ENCODE assay signal across 20 cellular contexts in the genomic region with DNA sequence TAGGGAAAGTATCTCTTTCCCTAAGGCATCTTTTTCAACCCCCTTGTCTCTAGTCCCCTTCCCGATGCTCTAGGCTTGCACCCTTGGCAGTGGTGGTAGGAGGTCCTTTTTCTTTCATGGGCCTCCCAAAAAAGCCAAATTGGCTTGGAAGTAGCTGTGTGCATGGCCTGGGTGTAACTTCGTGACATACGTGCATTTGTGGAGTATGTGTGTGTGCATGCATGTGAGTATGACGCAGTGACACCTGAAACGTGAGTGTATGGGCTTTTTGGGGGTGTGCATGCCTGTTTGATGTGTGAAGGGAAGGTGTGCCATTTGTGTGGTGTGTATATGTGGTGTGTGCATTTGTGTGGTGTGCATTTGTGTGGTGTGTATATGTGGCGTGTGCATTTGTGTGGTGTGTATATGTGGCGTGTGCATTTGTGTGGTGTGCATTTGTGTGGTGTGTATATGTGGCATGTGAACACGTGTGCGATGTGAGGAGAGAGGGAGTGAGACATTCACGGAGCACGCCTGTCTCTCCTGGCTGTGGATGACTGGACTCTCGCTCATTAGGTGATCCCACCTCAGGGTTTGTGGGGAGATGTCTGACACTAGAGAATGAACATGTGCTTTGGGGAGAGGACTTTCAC. TPM values are rescaled to one million over a fixed set of nuclear protein-coding genes. Genes with fewer than 3 reads are reported as not detected.
A peak's percentile ranks its signal among the peaks of the same experiment; 100 is the strongest.
DNase-seq lines count a peak whose midpoint lies in the region; ATAC-seq, FAIRE-seq and TF ChIP-seq lines count a peak whose summit lies in the region.
"Had no signal": no experiment of that assay in that cellular context is flagged by ENCODE, and none has a peak within 500 bp of the region (broad histone marks: within the 10 kb centered on the region; RNA-seq: fewer than 3 reads in every experiment).

No MANE protein-coding gene starts in this region.

- 86% methylated on average over 12 of the region's 12 CpGs for WGBS in mammary epithelial cell (ENCODE audit: low coverage, missing lambda C conversion rate)
- WGBS in mesodermal cell (ENCODE audit: insufficient coverage in 2 of 2), 2 experiments, result 95 to 98% methylated on average over 11 of the region's 12 CpGs

- CTCF ChIA-PET in MCF 10A (lab: Yijun Ruan, JAX), result interaction anchor here (0.8 to 2.0 kb wide), 3 partner anchors 8 to 101 kb away, joined by 4 to 8 read pairs (median 6); no protein-coding TSS in a partner anchor
- CTCF ChIA-PET in mammary epithelial cell (lab: Charles Lee; ENCODE audit: low non-redundant PET), result no interaction called here

- H3K4me3 ChIP-seq in mammary epithelial cell (replicated peaks in 1 of 3; ENCODE audit: insufficient read depth in 1 of 3, low read depth in 2 of 3, low read length in 3 of 3) (no peak overlapping the region), breast epithelium (no peak overlapping the region), mesodermal cell (ENCODE audit: extremely low read depth, insufficient read depth, low read length, poor library complexity, severe bottlenecking) (no peak overlapping the region)
- H3K4me3 ChIP-seq: adrenal gland, gastrocnemius medialis, MG63 had no signal

- no peak for FAIRE-seq in D721Med (lab: Jason Lieb, UNC)
- FAIRE-seq: endometrium, small intestine had no signal

- no peaks in the 10 kb centered on the region for H3K27me3 ChIP-seq in mammary epithelial cell (ENCODE audit: insufficient read depth, low read length)
- H3K27me3 ChIP-seq in breast epithelium, result no peaks in the 10 kb centered on the region
- H3K27me3 ChIP-seq: adrenal gland, gastrocnemius medialis, MG63 had no signal

- DNase-seq in MCF 10A (ENCODE audit: unreplicated experiment) (no peak), mammary epithelial cell (no peak), breast epithelium (ENCODE audit: low spot score in 2 of 2) (no peak), type B pancreatic cell (ENCODE audit: extremely low spot score, unreplicated experiment) (no peak), sciatic nerve (ENCODE audit: low spot score) (no peak), D721Med (ENCODE audit: insufficient read length, low spot score) (no peak)
- no peak for DNase-seq in activated naive CD8-positive, alpha-beta T cell treated with anti-CD3 and anti-CD28 coated beads, Interleukin-2, amount 50 U/mL, for 24 hours
- DNase-seq: ACHN; CD4-positive, alpha-beta memory T cell; gastrocnemius medialis; MG63; NCI-H345; RPMI8226 had no signal

- TF ChIP-seq CTCF in MCF 10A (IDR thresholded peaks at IDR 0.05; ENCODE audit: unreplicated experiment), result no peak
- no peak for TF ChIP-seq CTCF in mammary epithelial cell (conservative IDR thresholded peaks at IDR 0.05 in 1 of 2, IDR thresholded peaks at IDR 0.05 in 1 of 2; ENCODE audit: extremely low read depth in 1 of 2, insufficient read depth in 1 of 2, low read depth in 1 of 2, low read length in 2 of 2)
- TF ChIP-seq CTCF in breast epithelium (IDR thresholded peaks at IDR 0.05), result no peak
- no peak for TF ChIP-seq CTCF in type B pancreatic cell (conservative IDR thresholded peaks at IDR 0.05)
- TF ChIP-seq CTCF in D721Med (IDR thresholded peaks at IDR 0.05; ENCODE audit: insufficient read depth, missing control alignments), result no peak

- BruUV-seq in MCF 10A (replicated peaks; lab: Mats Ljungman, UMichigan), result TSS peak; percentile 9
- BruUV-seq in mammary epithelial cell (replicated peaks; lab: Mats Ljungman, UMichigan), result no TSS peak

- no peak for TF ChIP-seq POLR2A in breast epithelium (IDR thresholded peaks at IDR 0.05)

- H3K79me2 ChIP-seq in mammary epithelial cell (ENCODE audit: insufficient read depth, low read length), result no peaks in the 10 kb centered on the region

- dilution Hi-C loops in mammary epithelial cell (cut with HindIII; ENCODE audit: low sequenced_read_pairs), result no loop called here

- no peak overlapping the region for H3K4me2 ChIP-seq in mammary epithelial cell (ENCODE audit: insufficient read depth, low read depth, low read length)

- H3K36me3 ChIP-seq in mammary epithelial cell (ENCODE audit: insufficient read depth, low read length) (no peaks in the 10 kb centered on the region), breast epithelium (peaks cover 8% of the 10 kb centered on the region), mesodermal cell (ENCODE audit: control insufficient read depth, insufficient read depth, low read length) (peaks cover 39% of the 10 kb centered on the region)
- H3K36me3 ChIP-seq: MG63 had no signal

- H3K4me1 Mint-ChIP-seq in MCF 10A (ENCODE audit: insufficient read depth, unreplicated experiment) (peaks cover 19% of the 10 kb centered on the region), type B pancreatic cell (ENCODE audit: unreplicated experiment) (peaks cover 49% of the 10 kb centered on the region)
- no peaks in the 10 kb centered on the region for H3K4me1 Mint-ChIP-seq in activated naive CD8-positive, alpha-beta T cell treated with anti-CD3 and anti-CD28 coated beads, Interleukin-2, amount 50 U/mL, for 24 hours
- H3K4me1 Mint-ChIP-seq: CD4-positive, alpha-beta memory T cell had no signal

- POLR2A ChIA-PET in MCF 10A (lab: Yijun Ruan, JAX), result interaction anchor here (0.7 to 7.5 kb wide), 4 partner anchors 12 to 218 kb away, joined by 3 to 79 read pairs (median 4); no protein-coding TSS in a partner anchor

- in situ Hi-C loops in mammary epithelial cell (cut with MboI; ENCODE audit: low sequenced_read_pairs in 2 of 2), result no loop called here

- H3K4me3 Mint-ChIP-seq in MCF 10A (ENCODE audit: unreplicated experiment) (no peak overlapping the region), type B pancreatic cell (peak overlapping the region; percentile 23)
- no peak overlapping the region for H3K4me3 Mint-ChIP-seq in activated naive CD8-positive, alpha-beta T cell treated with anti-CD3 and anti-CD28 coated beads, Interleukin-2, amount 50 U/mL, for 24 hours
- H3K4me3 Mint-ChIP-seq: CD4-positive, alpha-beta memory T cell had no signal

- no peaks in the 10 kb centered on the region for H4K20me1 ChIP-seq in mammary epithelial cell (ENCODE audit: insufficient read depth, low read length)

- H3K4me1 ChIP-seq in mammary epithelial cell (ENCODE audit: insufficient read depth, low read length) (peaks cover 11% of the 10 kb centered on the region), breast epithelium (peaks cover 4 to 10% of the 10 kb centered on the region in 2 donors), mesodermal cell (ENCODE audit: control insufficient read depth, insufficient read depth, low read length, poor library complexity, severe bottlenecking) (peaks cover 43% of the 10 kb centered on the region)

- H3K9me3 Mint-ChIP-seq in MCF 10A (ENCODE audit: unreplicated experiment), result no peaks in the 10 kb centered on the region
- no peaks in the 10 kb centered on the region for H3K9me3 Mint-ChIP-seq in type B pancreatic cell
- H3K9me3 Mint-ChIP-seq in activated naive CD8-positive, alpha-beta T cell treated with anti-CD3 and anti-CD28 coated beads, Interleukin-2, amount 50 U/mL, for 24 hours, result no peaks in the 10 kb centered on the region
- H3K9me3 Mint-ChIP-seq: CD4-positive, alpha-beta memory T cell had no signal

- H3K36me3 Mint-ChIP-seq in MCF 10A (ENCODE audit: insufficient read depth, unreplicated experiment) (peaks cover 13% of the 10 kb centered on the region), type B pancreatic cell (peaks cover 10% of the 10 kb centered on the region)
- no peaks in the 10 kb centered on the region for H3K36me3 Mint-ChIP-seq in activated naive CD8-positive, alpha-beta T cell treated with anti-CD3 and anti-CD28 coated beads, Interleukin-2, amount 50 U/mL, for 24 hours (ENCODE audit: low read depth)

- no peak overlapping the region for H3K27ac ChIP-seq in mammary epithelial cell (ENCODE audit: insufficient read depth, low read depth, low read length)
- peak overlapping the region; percentile 54 to 80 for H3K27ac ChIP-seq in breast epithelium
- peak overlapping the region; percentile 64 for H3K27ac ChIP-seq in mesodermal cell (ENCODE audit: low read depth, low read length, severe bottlenecking)
- H3K27ac ChIP-seq: gastrocnemius medialis had no signal

- no peak overlapping the region for H2AFZ ChIP-seq in mammary epithelial cell (ENCODE audit: low read depth, low read length)

- H3K27ac Mint-ChIP-seq in MCF 10A (ENCODE audit: low read depth, unreplicated experiment), result peak overlapping the region; percentile 5
- peak overlapping the region; percentile 24 for H3K27ac Mint-ChIP-seq in type B pancreatic cell
- H3K27ac Mint-ChIP-seq in activated naive CD8-positive, alpha-beta T cell treated with anti-CD3 and anti-CD28 coated beads, Interleukin-2, amount 50 U/mL, for 24 hours, result no peak overlapping the region

- H3K9me3 ChIP-seq in mammary epithelial cell (replicated peaks; ENCODE audit: insufficient read depth, low read length) (no peaks in the 10 kb centered on the region), breast epithelium (no peaks in the 10 kb centered on the region), mesodermal cell (ENCODE audit: control insufficient read depth, low read length) (no peaks in the 10 kb centered on the region)
- H3K9me3 ChIP-seq: adrenal gland, gastrocnemius medialis, MG63 had no signal

- H3K27me3 Mint-ChIP-seq in MCF 10A (ENCODE audit: insufficient read depth, unreplicated experiment), result peaks cover 11% of the 10 kb centered on the region
- peaks cover 8% of the 10 kb centered on the region for H3K27me3 Mint-ChIP-seq in type B pancreatic cell
- no peaks in the 10 kb centered on the region for H3K27me3 Mint-ChIP-seq in activated naive CD8-positive, alpha-beta T cell treated with anti-CD3 and anti-CD28 coated beads, Interleukin-2, amount 50 U/mL, for 24 hours
- H3K27me3 Mint-ChIP-seq: CD4-positive, alpha-beta memory T cell had no signal

- H3K9ac ChIP-seq in mammary epithelial cell (ENCODE audit: insufficient read depth, low read length), result no peak overlapping the region

- intact Hi-C loops in MCF 10A (cut with micrococcal nuclease) (no loop called here), mammary epithelial cell (cut with micrococcal nuclease) (no loop called here), breast epithelium (cut with DNase I; ENCODE audit: low total_unique reads) (no loop called here), sciatic nerve (cut with DNase I) (no loop called here)

- no peak for ATAC-seq in sciatic nerve
- ATAC-seq in activated naive CD8-positive, alpha-beta T cell treated with anti-CD3 and anti-CD28 coated beads, Interleukin-2, amount 50 U/mL, for 24 hours, result no peak
- ATAC-seq: gastrocnemius medialis had no signal

RNA-seq across cellular contexts. Expression of gene IGFBP4, which starts 15.7 kb away (rescaled TPM):
- 6.5 and 14.4 TPM in 2 replicates for total RNA-seq in MCF 10A (2022)
- 10 to 100 TPM; 13.0 to 34.5 TPM for total RNA-seq in mammary epithelial cell
- polyA plus RNA-seq in mammary epithelial cell, result 28.5 TPM
- polyA minus RNA-seq in mammary epithelial cell, result 62.7 TPM
- total RNA-seq in breast epithelium, result 100 to 1,000 TPM; 191 to 893 (median 278) TPM
- 445 TPM for polyA plus RNA-seq in mesodermal cell (2013, experiment 1 of 2)
- 332 TPM for polyA plus RNA-seq in mesodermal cell (2013, experiment 2 of 2)
- 25.7 and 78.2 TPM in 2 replicates for total RNA-seq in type B pancreatic cell (ENCODE audit: low replicate concordance)
- total RNA-seq in sciatic nerve, result 680 TPM

RNA-seq across cellular contexts. Expression of gene TOP2A, which starts 41.3 kb away (rescaled TPM):
- total RNA-seq in MCF 10A (2022), result 100 and 151 TPM in 2 replicates
- 10 to 100 TPM in 1 of 2 donors, 1 to 10 TPM in 1; 3.2 to 93.3 TPM for total RNA-seq in mammary epithelial cell
- polyA plus RNA-seq in mammary epithelial cell, result 52.6 TPM
- polyA minus RNA-seq in mammary epithelial cell, result 32.4 TPM
- 1 to 10 TPM; 2.0 to 6.4 (median 2.5) TPM for total RNA-seq in breast epithelium
- polyA plus RNA-seq in mesodermal cell (2013, experiment 1 of 2), result 189 TPM
- 212 TPM for polyA plus RNA-seq in mesodermal cell (2013, experiment 2 of 2)
- 65.8 and 248 TPM in 2 replicates for total RNA-seq in type B pancreatic cell (ENCODE audit: low replicate concordance)
- 1.4 TPM for total RNA-seq in sciatic nerve

RNA-seq across cellular contexts. Expression of gene TNS4, which starts 42.5 kb away (rescaled TPM):
- 387 and 522 TPM in 2 replicates for total RNA-seq in MCF 10A (2022)
- 100 to 1,000 TPM; 170 to 608 TPM for total RNA-seq in mammary epithelial cell
- polyA plus RNA-seq in mammary epithelial cell, result 120 TPM
- polyA minus RNA-seq in mammary epithelial cell, result 1,186 TPM
- 10 to 100 TPM in 2 of 3 donors, not detected in 1; 30.5 to 52.2 TPM for total RNA-seq in breast epithelium
- not detected for polyA plus RNA-seq in mesodermal cell (2013, experiment 1 of 2)
- polyA plus RNA-seq in mesodermal cell (2013, experiment 2 of 2), result not detected
- 1.8 and 2.3 TPM in 2 replicates for total RNA-seq in type B pancreatic cell (ENCODE audit: low replicate concordance)
- total RNA-seq in sciatic nerve, result 0.36 TPM
- total RNA-seq: chondrocyte, myocyte had no signal
- polyA plus RNA-seq: liver had no signal
